In genomic region chr13:33678906-33679657, GRCh38 we compare ENCODE assay signal across 8 cellular contexts.
DNase-seq lines count a peak whose midpoint lies in the region; ATAC-seq and TF ChIP-seq lines count a peak whose summit lies in the region.

No MANE protein-coding gene starts in this region.

- ATAC-seq in GM21515 (IDR thresholded peaks at IDR 0.05; ENCODE audit: unreplicated experiment) (peak; percentile 93), upper lobe of left lung (ENCODE audit: low FRiP score in 2 of 2) (peak; percentile 75 to 78)

- H3K36me3 ChIP-seq in esophagus squamous epithelium, result no peaks in the 10 kb centered on the region
- H3K36me3 ChIP-seq in upper lobe of left lung, result no peaks in the 10 kb centered on the region

- TF ChIP-seq POLR2A in esophagus squamous epithelium (IDR thresholded peaks at IDR 0.05) (no peak), upper lobe of left lung (IDR thresholded peaks at IDR 0.05) (no peak)

- H3K27ac ChIP-seq in esophagus squamous epithelium, result peak overlapping the region; percentile 26 to 54 (median 44)
- peak overlapping the region; percentile 63 to 81 (median 72) for H3K27ac ChIP-seq in upper lobe of left lung

- TF ChIP-seq CTCF in esophagus squamous epithelium (IDR thresholded peaks at IDR 0.05) (no peak), upper lobe of left lung (IDR thresholded peaks at IDR 0.05) (no peak)

- H3K4me1 ChIP-seq in esophagus squamous epithelium, result peaks cover 0 to 33% (median 13%) of the 10 kb centered on the region in 3 donors
- peaks cover 8 to 25% (median 11%) of the 10 kb centered on the region in 4 donors for H3K4me1 ChIP-seq in upper lobe of left lung

- H3K9me3 ChIP-seq in esophagus squamous epithelium (no peaks in the 10 kb centered on the region), upper lobe of left lung (no peaks in the 10 kb centered on the region)

- WGBS in esophagus squamous epithelium, 2 donors, result 29 to 34% methylated on average over 11 of the region's 11 CpGs
- WGBS in upper lobe of left lung, 2 donors, result 38 to 47% methylated on average over 11 of the region's 11 CpGs

- intact Hi-C loops in esophagus squamous epithelium (cut with DNase I), result no loop called here

- peak in 1 of 4 donors; percentile 64 for TF ChIP-seq EP300 in upper lobe of left lung (IDR thresholded peaks at IDR 0.05)

- peak overlapping the region in 1 of 4 donors; percentile 27 for H3K4me3 ChIP-seq in esophagus squamous epithelium
- H3K4me3 ChIP-seq in upper lobe of left lung, result peak overlapping the region in 3 of 4 donors; percentile 11 to 32 (median 21)

- DNase-seq in DMS53 treated with DMSO at 0.1 percent for 48 hours (lab: John Stamatoyannopoulos, UW; ENCODE audit: unreplicated experiment), result peak; percentile 87
- DNase-seq in HuH-7 (ENCODE audit: low spot score), result peak; percentile 83
- DNase-seq in activated CD4-positive, alpha-beta T cell treated with anti-CD3 and anti-CD28 coated beads, Interleukin-2, amount 50 U/mL, for 4 hours, result peak; percentile 68 to 72
- no peak for DNase-seq in esophagus squamous epithelium (lab: John Stamatoyannopoulos, UW)
- DNase-seq in nucleus accumbens (lab: John Stamatoyannopoulos, UW), result peak in 29 of 56 donors; percentile 2 to 80 (median 28)
- DNase-seq in upper lobe of left lung, result peak in 1 of 2 donors; percentile 90
- DNase-seq in epidermal melanocyte (ENCODE audit: insufficient read length, low spot score), result no peak

- no peaks in the 10 kb centered on the region for H3K27me3 ChIP-seq in esophagus squamous epithelium
- H3K27me3 ChIP-seq in upper lobe of left lung, result no peaks in the 10 kb centered on the region

Comparison
In these comparisons a context has a peak if more than half of its experiments do, and no peak if none do; other contexts are left out.
1. DNase-seq: peak in DMS53 treated with DMSO at 0.1 percent for 48 hours (single experiment), HuH-7 (single experiment), activated CD4-positive, alpha-beta T cell treated with anti-CD3 and anti-CD28 coated beads, Interleukin-2, amount 50 U/mL, for 4 hours (2 of 2) and nucleus accumbens (29 of 56); none in esophagus squamous epithelium (single experiment) and epidermal melanocyte (single experiment).